In the genomic region with DNA sequence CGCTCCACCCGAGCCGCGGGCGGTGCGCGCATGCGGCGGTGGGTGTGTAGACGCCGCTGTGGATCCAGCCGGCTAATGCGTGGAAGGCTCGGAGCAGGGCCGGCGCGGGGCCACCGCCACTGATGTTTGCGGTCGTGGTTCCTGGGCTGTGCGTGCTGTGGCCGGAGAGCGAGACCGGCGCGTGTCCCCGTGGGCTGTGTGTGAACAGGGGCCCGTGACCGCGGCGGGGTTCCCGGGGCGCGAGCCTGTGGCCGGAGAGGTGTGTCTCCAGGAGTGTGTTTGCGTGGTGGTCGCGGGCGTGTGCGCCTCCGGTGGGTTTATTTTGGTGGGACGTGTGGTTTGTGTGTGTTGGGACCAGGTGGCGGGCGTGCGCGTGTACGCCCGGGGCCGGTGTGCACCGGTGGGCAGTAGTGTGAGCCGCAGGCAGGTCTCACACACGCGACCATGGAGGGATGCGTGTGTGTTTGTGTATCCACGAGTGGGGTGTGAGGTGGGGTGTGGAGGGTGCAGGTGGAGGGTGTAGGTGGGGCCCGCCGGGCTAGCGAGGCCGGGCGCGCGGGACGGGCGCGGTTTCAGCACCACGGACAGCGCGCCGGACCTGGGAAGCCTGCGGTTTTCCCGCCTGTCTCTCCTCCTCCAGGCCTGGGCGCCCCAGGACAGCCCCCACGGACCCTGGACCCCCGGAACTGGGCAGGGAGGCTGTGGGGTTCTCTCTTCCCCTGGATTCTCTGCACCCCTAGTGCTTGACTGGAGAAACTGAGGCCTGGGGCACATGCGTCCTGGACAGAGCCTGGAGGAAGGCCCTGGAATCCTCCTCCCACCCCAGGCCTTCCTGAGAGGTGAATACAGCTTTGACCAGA, we compare ENCODE assay signal across 2 cellular contexts.
TF ChIP-seq lines count a peak whose summit lies in the region.

No MANE protein-coding gene starts in this region.

TF ChIP-seq in IMR-90, 13 proteins besides CTCF, POLR2A, EP300 and RAD21 (continued from another document):
- TF ChIP-seq CEBPB (IDR thresholded peaks at IDR 0.05; ENCODE audit: low read depth, low read length) (no peak), SMC3 (IDR thresholded peaks at IDR 0.05; ENCODE audit: low read depth, low read length) (no peak), FOS (IDR thresholded peaks at IDR 0.05; ENCODE audit: low read depth, low read length) (no peak), MAFK (IDR thresholded peaks at IDR 0.05; ENCODE audit: low read depth, low read length) (no peak)
- TF ChIP-seq, protein P1, sequence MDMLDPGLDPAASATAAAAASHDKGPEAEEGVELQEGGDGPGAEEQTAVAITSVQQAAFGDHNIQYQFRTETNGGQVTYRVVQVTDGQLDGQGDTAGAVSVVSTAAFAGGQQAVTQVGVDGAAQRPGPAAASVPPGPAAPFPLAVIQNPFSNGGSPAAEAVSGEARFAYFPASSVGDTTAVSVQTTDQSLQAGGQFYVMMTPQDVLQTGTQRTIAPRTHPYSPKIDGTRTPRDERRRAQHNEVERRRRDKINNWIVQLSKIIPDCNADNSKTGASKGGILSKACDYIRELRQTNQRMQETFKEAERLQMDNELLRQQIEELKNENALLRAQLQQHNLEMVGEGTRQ (IDR thresholded peaks at IDR 0.05; ENCODE audit: low read depth, low read length) = no peak
TF ChIP-seq in IMR-90: peak in this region for 0.

TF ChIP-seq in GM12891, 5 proteins besides CTCF, POLR2A, EP300 and RAD21 (continued from another document):
- no peak for TF ChIP-seq POLR2AphosphoS5 (IDR thresholded peaks at IDR 0.05; ENCODE audit: low read depth, low read length)
